Comparison of ENCODE assay signal across 35 cellular contexts in genomic region chr6:99390896-99391295, GRCh38.
"Had no signal": no experiment of that assay in that cellular context is flagged by ENCODE, and none has a peak within 500 bp of the region (broad histone marks: within the 10 kb centered on the region; RNA-seq: fewer than 3 reads in every experiment).

No MANE protein-coding gene starts in this region.

- H3K4me3 ChIP-seq: MG63 had no signal

- H3K36me3 ChIP-seq: MG63 had no signal

- H3K9me3 ChIP-seq: MG63 had no signal

- DNase-seq: Kasumi-1, MG63, MM.1S, MV-4-11, NCI-H1048, NCI-H1092, NCI-H1092 treated with DMSO at 0.1 percent for 48 hours, NCI-H1105, NCI-H1105 treated with DMSO at 0.1 percent for 48 hours, NCI-H1417, NCI-H1417 treated with DMSO at 0.1 percent for 48 hours, NCI-H1436, NCI-H1436 treated with DMSO at 0.1 percent for 48 hours, NCI-H146, NCI-H1694, NCI-H1694 treated with DMSO at 0.1 percent for 48 hours, NCI-H187, NCI-H187 treated with DMSO at 0.1 percent for 48 hours, NCI-H1930, NCI-H2029, NCI-H2029 treated with DMSO at 0.1 percent for 48 hours, NCI-H2081, NCI-H2081 treated with DMSO at 0.1 percent for 48 hours, NCI-H2107, NCI-H2171, NCI-H2171 treated with DMSO at 0.1 percent for 48 hours, NCI-H2227 treated with DMSO at 0.1 percent for 48 hours, NCI-H226, NCI-H345, NCI-H446, NCI-H446 treated with DMSO at 0.1 percent for 48 hours, NCI-H510A, NCI-H510A treated with DMSO at 0.1 percent for 48 hours, NCI-H524, NCI-H524 treated with DMSO at 0.1 percent for 48 hours had no signal
